10 cellular contexts compared by ENCODE assay signal in genomic region chr11:85694385-85694980, GRCh38. TPM values are rescaled to one million over a fixed set of nuclear protein-coding genes. Genes with fewer than 3 reads are reported as not detected.
A peak's percentile ranks its signal among the peaks of the same experiment; 100 is the strongest.
DNase-seq lines count a peak whose midpoint lies in the region; ATAC-seq and TF ChIP-seq lines count a peak whose summit lies in the region.
"Had no signal": no experiment of that assay in that cellular context is flagged by ENCODE, and none has a peak within 500 bp of the region (broad histone marks: within the 10 kb centered on the region; RNA-seq: fewer than 3 reads in every experiment).

No MANE protein-coding gene starts in this region.

- peaks cover 0 to 8% (median 3%) of the 10 kb centered on the region in 6 donors for H3K4me1 ChIP-seq in spleen

- in situ Hi-C loops in SK-MEL-5 (cut with HindIII; ENCODE audit: low pct_unique_long_range_greater_than_20kb, low sequenced_read_pairs): no loop called here

- no peaks in the 10 kb centered on the region for H3K9me3 ChIP-seq in spleen

- no peak overlapping the region for H3K27ac ChIP-seq in spleen

- ATAC-seq in HG02763 (IDR thresholded peaks at IDR 0.05; ENCODE audit: unreplicated experiment): no peak
- ATAC-seq in GM18868 (IDR thresholded peaks at IDR 0.05; ENCODE audit: unreplicated experiment): no peak

- CTCF ChIA-PET in HEK293T (lab: Yijun Ruan, JAX): no interaction called here

- DNase-seq in NCI-H1417 (lab: John Stamatoyannopoulos, UW) (peak in 2 of 3 experiments; percentile 26 to 50), NCI-H1417 treated with DMSO at 0.1 percent for 48 hours (lab: John Stamatoyannopoulos, UW) (no peak), HEK293T (ENCODE audit: extremely low spot score) (peak; percentile 21), SK-MEL-5 (ENCODE audit: low read depth, low spot score) (peak; percentile 56), fibroblast of villous mesenchyme (ENCODE audit: low read depth) (peak; percentile 62), spleen (no peak)
- DNase-seq: activated B cell treated with CpG ODN at 0.5 μM for 24 hours had no signal

- 93 to 100% (median 97%) methylated on average over 1 of the region's 1 CpG for whole genome bisulfite sequencing in spleen, 5 donors

- H3K4me3 ChIP-seq in fibroblast of villous mesenchyme (ENCODE audit: low read depth, low read length) (no peak overlapping the region), spleen (no peak overlapping the region)

- no peak for TF ChIP-seq POLR2A in spleen (IDR thresholded peaks at IDR 0.05)

- no peaks in the 10 kb centered on the region for H3K27me3 ChIP-seq in spleen (replicated peaks in 1 of 7)

- intact Hi-C loops in spleen (cut with DNase I; ENCODE audit: low total_unique reads): no loop called here

- peak; percentile 60 for TF ChIP-seq CTCF in fibroblast of villous mesenchyme (IDR thresholded peaks at IDR 0.05; ENCODE audit: insufficient read depth, low read depth, low read length)
- peak in 7 of 11 experiments; percentile 16 to 52 (median 27) for TF ChIP-seq CTCF in spleen (IDR thresholded peaks at IDR 0.05 in 8 of 11, conservative IDR thresholded peaks at IDR 0.05 in 3 of 11)

- H3K36me3 ChIP-seq in spleen: peaks cover 0 to 6% (median 0%) of the 10 kb centered on the region in 6 donors

- POLR2A ChIA-PET in HEK293T (lab: Yijun Ruan, JAX): no interaction called here

TF ChIP-seq in HEK293T, 16 proteins besides CTCF, POLR2A, EP300 and RAD21:
- no peak for TF ChIP-seq NFRKB (IDR thresholded peaks at IDR 0.05)
- TF ChIP-seq SUZ12 (IDR thresholded peaks at IDR 0.05): no peak
- TF ChIP-seq L3MBTL2 (conservative IDR thresholded peaks at IDR 0.05): no peak
- TF ChIP-seq ELF4 (IDR thresholded peaks at IDR 0.05): no peak
- no peak for TF ChIP-seq FOXK2 (IDR thresholded peaks at IDR 0.05)
- no peak for TF ChIP-seq ZNF384 (IDR thresholded peaks at IDR 0.05)

RNA-seq across cellular contexts. Expression of gene CCDC89, which starts 8.5 kb away (rescaled TPM):
- total RNA-seq in SK-MEL-5 (2014; rRNA removed; shearing (Covaris generic)): 1.2 and 1.4 TPM in 2 replicates
- polyA plus RNA-seq in SK-MEL-5 (2015; cell fraction: cytosol; rRNA removed): 0.87 and 1.1 TPM in 2 replicates
- polyA plus RNA-seq in SK-MEL-5 (2015; cell fraction: nucleus; rRNA removed): 0.26 and 5.6 TPM in 2 replicates
- total RNA-seq in fibroblast of villous mesenchyme: 2.6 and 3.9 TPM in 2 replicates
- total RNA-seq in spleen: 1 to 10 TPM in 4 of 7 donors, under 1 TPM in 3; 0.44 to 4.3 (median 1.3) TPM
- polyA plus RNA-seq in spleen: under 1 TPM; 0.11 to 0.21 (median 0.16) TPM
- total RNA-seq: activated B cell treated with CpG ODN at 0.5 μM for 24 hours had no signal
- polyA plus RNA-seq: CD8-positive, alpha-beta memory T cell had no signal

RNA-seq across cellular contexts. Expression of gene CREBZF, which starts 29.6 kb away (rescaled TPM):
- total RNA-seq in SK-MEL-5 (2014; rRNA removed; shearing (Covaris generic)): 26.8 and 28.3 TPM in 2 replicates
- 17.1 and 22.2 TPM in 2 replicates for polyA plus RNA-seq in SK-MEL-5 (2015; cell fraction: cytosol; rRNA removed)
- 457 and 464 TPM in 2 replicates for polyA plus RNA-seq in SK-MEL-5 (2015; cell fraction: nucleus; rRNA removed)
- 41.5 and 49.9 TPM in 2 replicates for total RNA-seq in fibroblast of villous mesenchyme
- total RNA-seq in spleen: 100 to 1,000 TPM in 1 of 7 donors, 10 to 100 TPM in 6; 51.4 to 111 (median 58.6) TPM
- polyA plus RNA-seq in spleen: 10 to 100 TPM; 24.3 to 40.8 (median 28.3) TPM

RNA-seq across cellular contexts. Expression of gene TMEM126A, which starts 46.7 kb away (rescaled TPM):
- 50.4 and 53.2 TPM in 2 replicates for total RNA-seq in SK-MEL-5 (2014; rRNA removed; shearing (Covaris generic))
- polyA plus RNA-seq in SK-MEL-5 (2015; cell fraction: cytosol; rRNA removed): 17.3 and 20.9 TPM in 2 replicates
- 7.8 and 15.2 TPM in 2 replicates for polyA plus RNA-seq in SK-MEL-5 (2015; cell fraction: nucleus; rRNA removed)
- total RNA-seq in fibroblast of villous mesenchyme: 39.9 and 46.6 TPM in 2 replicates
- 10 to 100 TPM; 14.6 to 21.4 (median 18.9) TPM for total RNA-seq in spleen
- polyA plus RNA-seq in spleen: 10 to 100 TPM; 39.3 to 47.6 (median 45.5) TPM

Comparison
In these comparisons a context has a peak if more than half of its experiments do, and no peak if none do; other contexts are left out.
1. DNase-seq: peak in NCI-H1417 (2 of 3), HEK293T (single experiment), SK-MEL-5 (single experiment) and fibroblast of villous mesenchyme (single experiment); none in NCI-H1417 treated with DMSO at 0.1 percent for 48 hours (single experiment) and spleen (single experiment).